ENCODE assay signal across 8 cellular contexts in genomic region chr6:13573255-13573654, GRCh38. TPM values are rescaled to one million over a fixed set of nuclear protein-coding genes. Genes with fewer than 3 reads are reported as not detected.
DNase-seq lines count a peak whose midpoint lies in the region; ATAC-seq and TF ChIP-seq lines count a peak whose summit lies in the region.

No MANE protein-coding gene starts in this region.

- peaks cover 4% of the 10 kb centered on the region for H3K9me3 Mint-ChIP-seq in activated CD8-positive, alpha-beta memory T cell treated with anti-CD3 and anti-CD28 coated beads, Interleukin-2, amount 10 ng/mL, durations not matched to agents 7 days and 5 days (ENCODE audit: low read depth)

- 36% methylated on average over 7 of the region's 7 CpGs for WGBS in right lobe of liver (ENCODE audit: insufficient coverage, low coverage, low lambda C conversion rate, missing lambda C conversion rate)
- 57 to 58% methylated on average over 7 of the region's 7 CpGs for WGBS in testis, 2 donors

- no peak for TF ChIP-seq CTCF in ascending aorta (IDR thresholded peaks at IDR 0.05)
- TF ChIP-seq CTCF in right lobe of liver (IDR thresholded peaks at IDR 0.05): no peak
- no peak for TF ChIP-seq CTCF in testis (IDR thresholded peaks at IDR 0.05)

- H3K36me3 ChIP-seq in ascending aorta (no peaks in the 10 kb centered on the region), right lobe of liver (no peaks in the 10 kb centered on the region), testis (ENCODE audit: low read depth, missing control alignments) (no peaks in the 10 kb centered on the region)

- H3K27ac ChIP-seq in ascending aorta: peak overlapping the region; percentile 88 to 93
- H3K27ac ChIP-seq in right lobe of liver: peak overlapping the region; percentile 95 to 98 (median 96)
- peak overlapping the region; percentile 92 to 95 for H3K27ac ChIP-seq in testis

- no peaks in the 10 kb centered on the region for H3K9me3 ChIP-seq in ascending aorta
- H3K9me3 ChIP-seq in right lobe of liver: no peaks in the 10 kb centered on the region
- H3K9me3 ChIP-seq in testis: no peaks in the 10 kb centered on the region

- H3K4me3 ChIP-seq in ascending aorta: peak overlapping the region; percentile 78 to 80
- H3K4me3 ChIP-seq in right lobe of liver: peak overlapping the region; percentile 77 to 89 (median 89)
- peak overlapping the region in 1 of 2 donors; percentile 85 for H3K4me3 ChIP-seq in testis

- peaks cover 3% of the 10 kb centered on the region for H3K27me3 Mint-ChIP-seq in activated CD8-positive, alpha-beta memory T cell treated with anti-CD3 and anti-CD28 coated beads, Interleukin-2, amount 10 ng/mL, durations not matched to agents 7 days and 5 days

- peaks cover 5% of the 10 kb centered on the region for H3K36me3 Mint-ChIP-seq in activated CD8-positive, alpha-beta memory T cell treated with anti-CD3 and anti-CD28 coated beads, Interleukin-2, amount 10 ng/mL, durations not matched to agents 7 days and 5 days

- CTCF ChIA-PET in activated CD8-positive, alpha-beta memory T cell treated with anti-CD3 and anti-CD28 coated beads, Interleukin-2, amount 10 ng/mL, durations not matched to agents 7 days and 5 days (lab: Charles Lee): interaction anchor here (0.6 to 4.6 kb wide), 11 partner anchors 11 to 473 kb away, joined by 3 to 61 read pairs (median 13); partner anchors contain the start of genes GFOD1, NOL7 and TBC1D7

- H3K27me3 ChIP-seq in ascending aorta (no peaks in the 10 kb centered on the region), right lobe of liver (no peaks in the 10 kb centered on the region), testis (no peaks in the 10 kb centered on the region)

- ATAC-seq in activated CD8-positive, alpha-beta memory T cell treated with anti-CD3 and anti-CD28 coated beads, Interleukin-2, amount 10 ng/mL, durations not matched to agents 7 days and 5 days: no peak
- ATAC-seq in right lobe of liver (no peak), HG03439 (IDR thresholded peaks at IDR 0.05; ENCODE audit: unreplicated experiment) (no peak)

- peaks cover 0 to 3% of the 10 kb centered on the region in 2 donors for H3K4me1 ChIP-seq in ascending aorta
- H3K4me1 ChIP-seq in right lobe of liver: peaks cover 0 to 53% (median 9%) of the 10 kb centered on the region in 4 donors
- peaks cover 9% of the 10 kb centered on the region for H3K4me1 ChIP-seq in testis

- peak overlapping the region; percentile 49 for H3K27ac Mint-ChIP-seq in activated CD8-positive, alpha-beta memory T cell treated with anti-CD3 and anti-CD28 coated beads, Interleukin-2, amount 10 ng/mL, durations not matched to agents 7 days and 5 days

- H3K4me1 Mint-ChIP-seq in activated CD8-positive, alpha-beta memory T cell treated with anti-CD3 and anti-CD28 coated beads, Interleukin-2, amount 10 ng/mL, durations not matched to agents 7 days and 5 days: peaks cover 24% of the 10 kb centered on the region

- peak overlapping the region; percentile 89 for H3K4me3 Mint-ChIP-seq in activated CD8-positive, alpha-beta memory T cell treated with anti-CD3 and anti-CD28 coated beads, Interleukin-2, amount 10 ng/mL, durations not matched to agents 7 days and 5 days

- intact Hi-C loops in ascending aorta (cut with DNase I) (loop anchor here (5.0 kb wide), 1 partner anchor 86 kb away; the partner anchor contains the start of gene GFOD1), right lobe of liver (cut with DNase I) (loop anchor here in 1 of 2 donors (10.0 kb wide), 1 partner anchor 88 kb away; the partner anchor contains the start of gene GFOD1), testis (cut with DNase I; ENCODE audit: low total_unique reads) (no loop called here)

- no peak for DNase-seq in activated CD8-positive, alpha-beta memory T cell treated with anti-CD3 and anti-CD28 coated beads, Interleukin-2, amount 10 ng/mL, durations not matched to agents 7 days and 5 days
- DNase-seq in activated CD8-positive, alpha-beta memory T cell treated with anti-CD3 and anti-CD28 coated beads, Interleukin-2, amount 50 U/mL, for 4 hours: no peak
- no peak for DNase-seq in ascending aorta (ENCODE audit: low spot score in 2 of 2)
- no peak for DNase-seq in right lobe of liver
- no peak for DNase-seq in testis
- no peak for DNase-seq in islet precursor cell
- no peak for DNase-seq in DMS53 (lab: John Stamatoyannopoulos, UW)

- TF ChIP-seq POLR2A in right lobe of liver (IDR thresholded peaks at IDR 0.05): no peak
- no peak for TF ChIP-seq POLR2A in testis (IDR thresholded peaks at IDR 0.05)

RNA-seq across cellular contexts. Expression of gene SIRT5, which starts 1.1 kb away (rescaled TPM):
- total RNA-seq in activated CD8-positive, alpha-beta memory T cell treated with anti-CD3 and anti-CD28 coated beads, Interleukin-2, amount 10 ng/mL, durations not matched to agents 7 days and 5 days: 10 to 100 TPM in 1 of 2 experiments, 1 to 10 TPM in 1; 6.9 to 10.9 TPM
- total RNA-seq in ascending aorta (3.0 TPM), right lobe of liver (10 to 100 TPM in 4 of 6 experiments, 1 to 10 TPM in 2; 9.3 to 28.3 (median 15.5) TPM), testis (10 to 100 TPM; 15.7 to 22.1 TPM)
- 11.2 TPM for polyA plus RNA-seq in testis (ENCODE audit: insufficient read depth, low read depth, low replicate concordance)

RNA-seq across cellular contexts. Expression of gene NOL7, which starts 41.9 kb away (rescaled TPM):
- 10 to 100 TPM; 56.6 to 70.9 TPM for total RNA-seq in activated CD8-positive, alpha-beta memory T cell treated with anti-CD3 and anti-CD28 coated beads, Interleukin-2, amount 10 ng/mL, durations not matched to agents 7 days and 5 days
- total RNA-seq in ascending aorta (32.2 TPM), right lobe of liver (10 to 100 TPM; 12.9 to 68.2 (median 25.1) TPM), testis (10 to 100 TPM; 87.6 to 92.9 TPM)
- 74.4 TPM for polyA plus RNA-seq in testis (ENCODE audit: insufficient read depth, low read depth, low replicate concordance)
